ENCODE assay signal across 1 cellular context in the genomic region with DNA sequence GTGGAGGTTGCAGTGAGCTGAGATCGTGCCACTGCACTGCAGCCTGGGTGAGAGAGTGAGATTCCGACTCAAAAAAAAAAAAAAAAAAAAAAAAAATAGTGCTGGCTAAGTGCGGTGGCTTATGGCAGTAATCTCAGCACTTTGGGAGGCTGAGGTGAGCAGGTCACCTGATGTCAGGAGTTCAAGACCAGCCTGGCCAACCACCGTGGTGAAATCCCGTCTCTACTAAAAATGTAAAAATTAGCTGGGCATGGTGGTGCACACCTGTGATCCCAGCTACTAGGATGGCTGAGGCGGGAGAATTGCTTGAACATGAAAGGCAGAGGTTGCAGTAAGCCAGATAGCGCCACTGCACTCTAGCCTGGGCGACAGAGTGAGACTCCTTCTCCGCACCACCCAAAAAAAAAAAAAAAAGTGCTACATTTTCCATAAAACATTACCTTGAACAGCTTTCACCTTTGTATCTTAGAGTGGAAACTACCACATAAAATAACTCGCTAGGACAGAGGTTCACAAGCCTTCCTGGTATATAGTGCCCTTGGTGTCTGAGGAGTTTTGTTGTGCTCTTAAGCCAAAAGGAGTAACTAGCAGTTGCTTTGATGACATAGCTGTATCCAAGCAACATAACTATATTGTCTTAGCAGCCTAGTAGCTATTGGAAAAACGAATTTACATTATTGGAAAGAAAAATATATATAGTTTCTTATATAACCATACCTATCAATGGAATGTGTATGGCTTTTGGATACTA.
TF ChIP-seq lines count a peak whose summit lies in the region.

No MANE protein-coding gene starts in this region.

TF ChIP-seq in GM12878, 131 proteins besides CTCF, POLR2A, EP300 and RAD21:
- TF ChIP-seq JUNB (IDR thresholded peaks at IDR 0.05) (no peak), MEF2A (IDR thresholded peaks at IDR 0.05; ENCODE audit: insufficient read depth, low read depth, low read length) (no peak), TAF1 (IDR thresholded peaks at IDR 0.05; ENCODE audit: borderline replicate concordance, low read depth, low read length) (no peak)
- TF ChIP-seq, protein P1, sequence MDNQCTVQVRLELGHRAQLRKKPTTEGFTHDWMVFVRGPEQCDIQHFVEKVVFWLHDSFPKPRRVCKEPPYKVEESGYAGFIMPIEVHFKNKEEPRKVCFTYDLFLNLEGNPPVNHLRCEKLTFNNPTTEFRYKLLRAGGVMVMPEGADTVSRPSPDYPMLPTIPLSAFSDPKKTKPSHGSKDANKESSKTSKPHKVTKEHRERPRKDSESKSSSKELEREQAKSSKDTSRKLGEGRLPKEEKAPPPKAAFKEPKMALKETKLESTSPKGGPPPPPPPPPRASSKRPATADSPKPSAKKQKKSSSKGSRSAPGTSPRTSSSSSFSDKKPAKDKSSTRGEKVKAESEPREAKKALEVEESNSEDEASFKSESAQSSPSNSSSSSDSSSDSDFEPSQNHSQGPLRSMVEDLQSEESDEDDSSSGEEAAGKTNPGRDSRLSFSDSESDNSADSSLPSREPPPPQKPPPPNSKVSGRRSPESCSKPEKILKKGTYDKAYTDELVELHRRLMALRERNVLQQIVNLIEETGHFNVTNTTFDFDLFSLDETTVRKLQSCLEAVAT (IDR thresholded peaks at IDR 0.05): 0 out of 2 replicates have a peak, but pooled peaks have one; percentile 32
